9 cellular contexts compared by ENCODE assay signal in the genomic region with DNA sequence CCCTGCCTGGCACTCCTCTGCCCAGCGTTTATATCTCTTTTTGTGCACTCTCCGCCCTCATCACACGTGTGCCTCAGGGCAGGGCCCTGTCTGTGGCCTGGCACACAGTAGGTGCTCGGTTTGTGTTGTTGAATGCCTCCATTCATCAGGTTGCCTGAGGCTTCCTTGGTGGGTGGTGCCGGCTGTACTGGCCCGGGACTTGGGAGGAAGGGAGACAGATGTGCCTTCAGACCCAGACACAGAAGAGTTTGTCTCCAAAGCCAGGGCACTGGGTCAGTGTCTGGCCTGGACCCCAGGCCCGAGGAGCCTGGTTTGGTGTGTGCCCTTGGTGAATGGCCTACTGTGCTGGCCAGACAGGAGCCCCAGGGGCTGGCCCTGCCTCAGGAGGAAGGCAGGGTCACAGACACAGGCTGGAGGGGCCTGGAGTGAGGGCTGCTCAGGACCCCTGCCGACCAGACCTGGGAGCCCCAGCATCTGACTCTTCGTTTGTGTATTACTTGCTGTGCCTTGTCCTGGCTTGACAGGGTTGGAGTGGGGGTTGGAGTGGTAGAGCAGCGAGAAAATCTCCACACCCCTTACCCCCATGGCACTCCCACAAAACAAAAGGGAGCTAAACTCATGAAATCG.
DNase-seq lines count a peak whose midpoint lies in the region; ATAC-seq, FAIRE-seq and TF ChIP-seq lines count a peak whose summit lies in the region.
"Had no signal": no experiment of that assay in that cellular context is flagged by ENCODE, and none has a peak within 500 bp of the region (broad histone marks: within the 10 kb centered on the region; RNA-seq: fewer than 3 reads in every experiment).

No MANE protein-coding gene starts in this region.

- ATAC-seq in A549 (peak; percentile 0 to 2; a peak in 3 of 6 replicates), GM21423 (IDR thresholded peaks at IDR 0.05; ENCODE audit: unreplicated experiment) (no peak), HG02870 (IDR thresholded peaks at IDR 0.05; ENCODE audit: unreplicated experiment) (no peak), HG03439 (IDR thresholded peaks at IDR 0.05; ENCODE audit: unreplicated experiment) (no peak)

- no peaks in the 10 kb centered on the region for H3K36me3 Mint-ChIP-seq in chondrocyte (ENCODE audit: low read depth)

- DNase-seq in A549 (ENCODE audit: low read depth in 1 of 2, low spot score in 1 of 2) (no peak), chondrocyte (ENCODE audit: low spot score) (no peak), glomerular visceral epithelial cell (ENCODE audit: extremely low spot score) (no peak)

- no peak for TF ChIP-seq POLR2A in A549 (IDR thresholded peaks at IDR 0.05; ENCODE audit: low read length)

- TF ChIP-seq RAD21 in A549 (conservative IDR thresholded peaks at IDR 0.05 in 1 of 2, IDR thresholded peaks at IDR 0.05 in 1 of 2): no peak

- no peaks in the 10 kb centered on the region for H3K36me3 ChIP-seq in HUES64 (ENCODE audit: insufficient read depth, low read length)

- TF ChIP-seq CTCF in A549 (IDR thresholded peaks at IDR 0.05) (no peak), chondrocyte (IDR thresholded peaks at IDR 0.05) (peak; percentile 15)

- H3K4me1 ChIP-seq in A549 (peaks cover 31% of the 10 kb centered on the region), HUES64 (ENCODE audit: insufficient read depth, low read length) (peaks cover 33% of the 10 kb centered on the region), mononuclear cell (ENCODE audit: insufficient read depth, low read length) (peaks cover 75% of the 10 kb centered on the region)

- H3K4me2 ChIP-seq in A549: peak overlapping the region; percentile 77

- H3K27ac Mint-ChIP-seq in chondrocyte (ENCODE audit: unreplicated experiment): peak overlapping the region; percentile 94

- WGBS in A549 (ENCODE audit: missing lambda C conversion rate): 61% methylated on average over 11 of the region's 11 CpGs
- WGBS in HUES64: 54% methylated on average over 9 of the region's 11 CpGs

- no peak for FAIRE-seq in A549 (lab: Jason Lieb, UNC)
- FAIRE-seq: colon had no signal

- H3K4me1 Mint-ChIP-seq in chondrocyte (ENCODE audit: low read depth): peaks cover 44% of the 10 kb centered on the region

- CTCF ChIA-PET in A549 (lab: Yijun Ruan, JAX): interaction anchor here (0.7 to 2.9 kb wide), 3 partner anchors 23 to 72 kb away, joined by 3 to 8 read pairs (median 3); partner anchors contain the start of gene RAI1

- no peaks in the 10 kb centered on the region for H3K27me3 ChIP-seq in HUES64 (ENCODE audit: insufficient read depth, low read length)
- no peaks in the 10 kb centered on the region for H3K27me3 ChIP-seq in mononuclear cell (ENCODE audit: insufficient read depth, low read length)

- peak overlapping the region; percentile 53 for H3K4me3 ChIP-seq in A549
- peak overlapping the region; percentile 45 for H3K4me3 ChIP-seq in HUES64 (ENCODE audit: low read length)
- peak overlapping the region; percentile 46 for H3K4me3 ChIP-seq in mononuclear cell (ENCODE audit: low read length)

- H3K27ac ChIP-seq in A549 (peak overlapping the region; percentile 85 to 89), HUES64 (ENCODE audit: low read depth, low read length) (peak overlapping the region; percentile 75)

- peak overlapping the region; percentile 74 for H3K4me3 Mint-ChIP-seq in chondrocyte (ENCODE audit: unreplicated experiment)

- TF ChIP-seq EP300 in A549 (IDR thresholded peaks at IDR 0.05): no peak

- no peaks in the 10 kb centered on the region for H3K9me3 Mint-ChIP-seq in chondrocyte (ENCODE audit: low read depth)

- no peaks in the 10 kb centered on the region for H3K9me3 ChIP-seq in A549
- H3K9me3 ChIP-seq in HUES64 (ENCODE audit: insufficient read depth, low read depth, low read length): no peaks in the 10 kb centered on the region
- H3K9me3 ChIP-seq in mononuclear cell (ENCODE audit: low read depth, low read length): no peaks in the 10 kb centered on the region

- H3K9ac ChIP-seq in HUES64 (ENCODE audit: low read depth, low read length): peak overlapping the region; percentile 52; the same call in 1 of the 2 replicates

- no peaks in the 10 kb centered on the region for H3K27me3 Mint-ChIP-seq in chondrocyte (ENCODE audit: low read depth)

- POLR2A ChIA-PET in A549 (lab: Yijun Ruan, JAX): no interaction called here

TF ChIP-seq in A549, 52 proteins besides CTCF, POLR2A, EP300 and RAD21:
- no peak for TF ChIP-seq CBX8 (IDR thresholded peaks at IDR 0.05)
- TF ChIP-seq MYC (IDR thresholded peaks at IDR 0.05; ENCODE audit: borderline replicate concordance, low read length): no peak
- no peak for TF ChIP-seq ZFP36 (IDR thresholded peaks at IDR 0.05; ENCODE audit: borderline replicate concordance, partially characterized antibody)
- no peak for TF ChIP-seq MAX (IDR thresholded peaks at IDR 0.05)
- TF ChIP-seq FOXS1 (CRISPR knock-in tag; IDR thresholded peaks at IDR 0.05): no peak
- TF ChIP-seq RNF2 (IDR thresholded peaks at IDR 0.05; ENCODE audit: borderline replicate concordance, low read depth): no peak
- no peak for TF ChIP-seq CBX2 (IDR thresholded peaks at IDR 0.05; ENCODE audit: borderline replicate concordance, low read depth)
- TF ChIP-seq, protein P1, sequence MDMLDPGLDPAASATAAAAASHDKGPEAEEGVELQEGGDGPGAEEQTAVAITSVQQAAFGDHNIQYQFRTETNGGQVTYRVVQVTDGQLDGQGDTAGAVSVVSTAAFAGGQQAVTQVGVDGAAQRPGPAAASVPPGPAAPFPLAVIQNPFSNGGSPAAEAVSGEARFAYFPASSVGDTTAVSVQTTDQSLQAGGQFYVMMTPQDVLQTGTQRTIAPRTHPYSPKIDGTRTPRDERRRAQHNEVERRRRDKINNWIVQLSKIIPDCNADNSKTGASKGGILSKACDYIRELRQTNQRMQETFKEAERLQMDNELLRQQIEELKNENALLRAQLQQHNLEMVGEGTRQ (IDR thresholded peaks at IDR 0.05): no peak
- no peak for TF ChIP-seq NR3C1 (IDR thresholded peaks at IDR 0.05)
- TF ChIP-seq ZNF302 (CRISPR knock-in tag; IDR thresholded peaks at IDR 0.05): no peak
- TF ChIP-seq PHF8 (IDR thresholded peaks at IDR 0.05; ENCODE audit: borderline replicate concordance, low read depth): no peak
- TF ChIP-seq HMGXB4 (CRISPR knock-in tag; IDR thresholded peaks at IDR 0.05; ENCODE audit: borderline replicate concordance): no peak
- TF ChIP-seq HOXB13 (CRISPR knock-in tag; IDR thresholded peaks at IDR 0.05; ENCODE audit: low read depth): no peak

Comparison
In these comparisons a context has a peak if more than half of its experiments do, and no peak if none do; other contexts are left out.
1. ATAC-seq: peak in A549 (2 of 2); none in GM21423 (single experiment), HG02870 (single experiment) and HG03439 (single experiment).
2. Peak in every context shown above with its lines, with median percentiles within 50 percentile points of each other: H3K4me3 ChIP-seq.